ENCODE assay signal across 8 cellular contexts in the genomic region with DNA sequence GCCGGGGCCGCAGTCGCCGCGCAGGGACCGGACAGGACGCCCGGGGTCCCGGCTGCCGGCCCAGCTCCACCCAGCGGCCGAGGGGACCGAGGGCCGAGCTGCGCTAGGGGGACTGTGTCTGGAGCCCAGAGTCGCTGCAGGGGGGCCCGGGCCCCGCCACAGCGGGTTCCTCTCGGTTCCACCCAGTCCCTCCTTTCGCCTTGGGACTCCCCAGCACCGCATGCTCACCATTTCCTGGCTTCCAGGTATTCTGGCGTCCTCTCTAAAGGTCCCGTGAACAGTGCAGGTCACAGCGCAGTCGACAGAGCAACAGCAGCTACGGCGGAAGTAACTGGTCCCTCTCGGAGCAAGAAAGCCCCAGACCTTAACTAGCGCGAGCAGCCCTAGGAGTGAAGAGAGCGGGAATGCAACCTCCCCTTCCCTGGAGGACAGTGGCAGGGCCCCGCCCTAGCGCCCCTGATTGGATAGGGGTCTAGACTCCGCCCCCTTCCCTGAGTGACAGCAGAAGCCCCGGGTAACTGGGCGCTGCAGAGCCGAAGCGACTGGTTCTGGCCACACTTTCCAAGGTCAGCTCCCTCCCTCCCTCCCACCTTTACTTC. TPM values are rescaled to one million over a fixed set of nuclear protein-coding genes. Genes with fewer than 3 reads are reported as not detected.
DNase-seq lines count a peak whose midpoint lies in the region; ATAC-seq and TF ChIP-seq lines count a peak whose summit lies in the region.

Gene ZNF878 (minus strand): TSS at position 391 of the 599 bp plus-strand sequence. CDS start 160 bp downstream, at position 231.

- no peaks in the 10 kb centered on the region for H3K27me3 ChIP-seq in esophagus (ENCODE audit: control insufficient read depth in 1 of 2, insufficient read depth in 2 of 2, low read length in 2 of 2)

- TF ChIP-seq CTCF in AG09319 (IDR thresholded peaks at IDR 0.05; ENCODE audit: low read depth, low read length) = peak; percentile 4

- peak within 1 kb of the TSS; percentile 69 for H3K4me3 Mint-ChIP-seq in stimulated activated effector memory CD8-positive, alpha-beta T cell treated with anti-CD3 and anti-CD28 coated beads, Interleukin-12 subunit alpha, Interleukin-12 subunit beta, amount 100 ng/mL, for 72 hours

- peaks cover 11% of the 10 kb centered on the region for H3K4me1 Mint-ChIP-seq in stimulated activated effector memory CD8-positive, alpha-beta T cell treated with anti-CD3 and anti-CD28 coated beads, Interleukin-12 subunit alpha, Interleukin-12 subunit beta, amount 100 ng/mL, for 72 hours

- no peaks in the 10 kb centered on the region for H3K36me3 ChIP-seq in esophagus (ENCODE audit: control insufficient read depth in 2 of 2, insufficient read depth in 2 of 2, low read length in 1 of 2)

- peak; percentile 73 for ATAC-seq in GM18873 (IDR thresholded peaks at IDR 0.05; ENCODE audit: low FRiP score, unreplicated experiment)
- ATAC-seq in HG03139 (IDR thresholded peaks at IDR 0.05; ENCODE audit: unreplicated experiment) = peak; percentile 74
- peak; percentile 84 for ATAC-seq in stimulated activated effector memory CD8-positive, alpha-beta T cell treated with anti-CD3 and anti-CD28 coated beads, Interleukin-12 subunit alpha, Interleukin-12 subunit beta, amount 100 ng/mL, for 72 hours

- no peak within 1 kb of the TSS for H3K27ac Mint-ChIP-seq in stimulated activated effector memory CD8-positive, alpha-beta T cell treated with anti-CD3 and anti-CD28 coated beads, Interleukin-12 subunit alpha, Interleukin-12 subunit beta, amount 100 ng/mL, for 72 hours

- peaks cover 0 to 2% of the 10 kb centered on the region in 2 donors for H3K4me1 ChIP-seq in esophagus (ENCODE audit: control insufficient read depth in 2 of 2, insufficient read depth in 2 of 2, low read length in 1 of 2)

- peaks cover 3% of the 10 kb centered on the region for H3K9me3 Mint-ChIP-seq in stimulated activated effector memory CD8-positive, alpha-beta T cell treated with anti-CD3 and anti-CD28 coated beads, Interleukin-12 subunit alpha, Interleukin-12 subunit beta, amount 100 ng/mL, for 72 hours

- peak within 1 kb of the TSS; percentile 47 to 59 for H3K27ac ChIP-seq in esophagus (ENCODE audit: low read depth in 2 of 2, low read length in 1 of 2)

- peak within 1 kb of the TSS; percentile 54 to 62 for H3K4me3 ChIP-seq in esophagus (ENCODE audit: low read depth in 1 of 2, low read length in 2 of 2)

- H3K9me3 ChIP-seq in esophagus (ENCODE audit: control insufficient read depth in 2 of 2, insufficient read depth in 1 of 2, low read depth in 1 of 2, low read length in 1 of 2) = no peaks in the 10 kb centered on the region

- no peaks in the 10 kb centered on the region for H3K36me3 Mint-ChIP-seq in stimulated activated effector memory CD8-positive, alpha-beta T cell treated with anti-CD3 and anti-CD28 coated beads, Interleukin-12 subunit alpha, Interleukin-12 subunit beta, amount 100 ng/mL, for 72 hours

- 1% methylated on average over 32 to 39 of the region's 39 CpGs for WGBS in esophagus, 2 donors

- DNase-seq in AG09319 (ENCODE audit: extremely low read depth, low read depth) (peak; percentile 47), NCI-H69 (lab: John Stamatoyannopoulos, UW) (peak; percentile 83), middle frontal gyrus (ENCODE audit: extremely low spot score, low spot score) (peak; percentile 33)
- peak; percentile 24 for DNase-seq in activated CD8-positive, alpha-beta memory T cell treated with anti-CD3 and anti-CD28 coated beads, Interleukin-2, amount 50 U/mL, for 24 hours (ENCODE audit: extremely low read depth)
- peak in 1 of 2 donors; percentile 71 for DNase-seq in stimulated activated effector memory CD8-positive, alpha-beta T cell treated with anti-CD3 and anti-CD28 coated beads, Interleukin-12 subunit alpha, Interleukin-12 subunit beta, amount 100 ng/mL, for 72 hours (ENCODE audit: low spot score in 2 of 2)

RNA-seq across cellular contexts. Expression of gene ZNF878, which starts in this region (rescaled TPM):
- polyA plus RNA-seq in esophagus = under 1 TPM; 0.18 to 0.24 TPM
